25 cellular contexts compared by ENCODE assay signal in the genomic region with DNA sequence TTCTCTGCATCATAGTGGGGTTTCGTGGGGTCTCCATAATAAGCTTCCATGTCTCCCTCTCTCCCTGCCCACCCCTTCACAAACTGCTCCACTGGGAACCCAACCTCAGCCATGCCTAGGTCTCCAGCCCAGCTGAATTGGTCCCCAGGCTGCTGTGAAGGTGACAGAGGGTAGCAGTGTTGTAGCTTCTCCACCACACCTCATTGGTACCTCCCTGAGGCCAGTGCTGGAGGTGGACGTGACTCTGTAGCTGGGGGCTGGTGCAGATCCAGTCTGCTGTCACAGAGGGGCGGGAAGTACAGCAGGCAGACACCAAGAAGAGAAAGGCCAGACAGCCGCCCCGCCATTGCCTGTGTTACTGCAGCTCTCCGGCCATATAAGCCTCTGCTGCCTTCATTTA.
"Had no signal": no experiment of that assay in that cellular context is flagged by ENCODE, and none has a peak within 500 bp of the region (broad histone marks: within the 10 kb centered on the region; RNA-seq: fewer than 3 reads in every experiment).

No MANE protein-coding gene starts in this region.

- H3K9me3 ChIP-seq: adrenal gland, body of pancreas, colonic mucosa, gastroesophageal sphincter, thoracic aorta, upper lobe of left lung had no signal

- DNase-seq: activated CD4-positive, alpha-beta T cell treated with anti-CD3 and anti-CD28 coated beads for 4 hours; activated CD4-positive, alpha-beta T cell treated with anti-CD3 and anti-CD28 coated beads, Interleukin-2, amount 50 U/mL, for 4 hours; activated effector memory CD4-positive, alpha-beta T cell treated with anti-CD3 and anti-CD28 coated beads, Interleukin-2, amount 50 U/mL, for 16 hours; activated naive CD4-positive, alpha-beta T cell treated with anti-CD3 and anti-CD28 coated beads for 36 hours; activated naive CD8-positive, alpha-beta T cell treated with anti-CD3 and anti-CD28 coated beads for 36 hours; activated T-cell treated with anti-CD3 and anti-CD28 coated beads, Interleukin-2, amount 50 U/mL, for 1 hour; body of pancreas; colonic mucosa; effector memory CD4-positive, alpha-beta T cell; erythroblast; left cardiac atrium; left ventricle myocardium superior; occipital lobe; right cardiac atrium; stimulated activated CD4-positive, alpha-beta T cell treated with anti-CD3 and anti-CD28 coated beads, Interleukin-2, amount 100 ng/mL, for 48 hours; stimulated activated naive CD8-positive, alpha-beta T cell treated with anti-CD3 and anti-CD28 coated beads, Interleukin-15, Interleukin-2, amounts not matched to agents 100 U/mL and 50 U/mL, for 24 hours; T-helper 9 cell had no signal

- H3K4me1 ChIP-seq: body of pancreas, colonic mucosa, parathyroid adenoma, upper lobe of left lung had no signal

- H3K36me3 Mint-ChIP-seq: activated naive CD8-positive, alpha-beta T cell treated with anti-CD3 and anti-CD28 coated beads for 36 hours had no signal

- H3K4me3 ChIP-seq: adrenal gland, body of pancreas, colonic mucosa, gastroesophageal sphincter, hepatocyte, thoracic aorta, upper lobe of left lung had no signal

- H3K9me3 Mint-ChIP-seq: activated naive CD4-positive, alpha-beta T cell treated with anti-CD3 and anti-CD28 coated beads for 36 hours; activated naive CD8-positive, alpha-beta T cell treated with anti-CD3 and anti-CD28 coated beads for 36 hours; activated T-helper 1 cell treated with anti-CD3 and anti-CD28 coated beads, Interleukin-12 subunit alpha, Interleukin-12 subunit beta, Interleukin-2, Interleukin-4 antibody, amounts not matched to agents 30 ng/mL and 10 ng/mL and 1 ng/mL, durations not matched to agents 14 hours and 24 hours and 36 hours had no signal

- ATAC-seq: body of pancreas; gastroesophageal sphincter; left cardiac atrium; left ventricle myocardium superior; right cardiac atrium; stimulated activated naive CD8-positive, alpha-beta T cell treated with anti-CD3 and anti-CD28 coated beads, Interleukin-15, Interleukin-2, amounts not matched to agents 100 U/mL and 50 U/mL, for 24 hours had no signal

- H3K27ac Mint-ChIP-seq: activated naive CD4-positive, alpha-beta T cell treated with anti-CD3 and anti-CD28 coated beads for 36 hours; activated naive CD8-positive, alpha-beta T cell treated with anti-CD3 and anti-CD28 coated beads for 36 hours; activated T-helper 1 cell treated with anti-CD3 and anti-CD28 coated beads, Interleukin-12 subunit alpha, Interleukin-12 subunit beta, Interleukin-2, Interleukin-4 antibody, amounts not matched to agents 30 ng/mL and 10 ng/mL and 1 ng/mL, durations not matched to agents 14 hours and 24 hours and 36 hours had no signal

- H3K27me3 ChIP-seq: adrenal gland, body of pancreas, colonic mucosa, gastroesophageal sphincter, hepatocyte, upper lobe of left lung had no signal

- H3K4me3 Mint-ChIP-seq: activated naive CD4-positive, alpha-beta T cell treated with anti-CD3 and anti-CD28 coated beads for 36 hours; activated naive CD8-positive, alpha-beta T cell treated with anti-CD3 and anti-CD28 coated beads for 36 hours; activated T-helper 1 cell treated with anti-CD3 and anti-CD28 coated beads, Interleukin-12 subunit alpha, Interleukin-12 subunit beta, Interleukin-2, Interleukin-4 antibody, amounts not matched to agents 30 ng/mL and 10 ng/mL and 1 ng/mL, durations not matched to agents 14 hours and 24 hours and 36 hours had no signal

- H3K4me1 Mint-ChIP-seq: activated naive CD8-positive, alpha-beta T cell treated with anti-CD3 and anti-CD28 coated beads for 36 hours had no signal

- H3K27me3 Mint-ChIP-seq: activated naive CD8-positive, alpha-beta T cell treated with anti-CD3 and anti-CD28 coated beads for 36 hours had no signal

- H3K27ac ChIP-seq: adrenal gland, colonic mucosa, hepatocyte, parathyroid adenoma, thoracic aorta, upper lobe of left lung, VCaP had no signal

- H3K36me3 ChIP-seq: adrenal gland, colonic mucosa, thoracic aorta had no signal
